ENCODE assay signal across 15 cellular contexts in genomic region chr5:167307042-167307441, GRCh38.
A peak's percentile ranks its signal among the peaks of the same experiment; 100 is the strongest.
DNase-seq lines count a peak whose midpoint lies in the region; TF ChIP-seq lines count a peak whose summit lies in the region.
"Had no signal": no experiment of that assay in that cellular context is flagged by ENCODE, and none has a peak within 500 bp of the region (broad histone marks: within the 10 kb centered on the region; RNA-seq: fewer than 3 reads in every experiment).

No MANE protein-coding gene starts in this region.

- peak; percentile 51 for DNase-seq in Caki2 (ENCODE audit: low read depth)
- no peak for DNase-seq in glutamatergic neuron
- no peak for DNase-seq in uterus
- DNase-seq in stimulated activated CD4-positive, alpha-beta T cell treated with anti-CD3 and anti-CD28 coated beads, Interleukin-2, amount 100 ng/mL, for 24 hours = no peak
- no peak for DNase-seq in medulla oblongata (ENCODE audit: extremely low spot score)
- DNase-seq: Calu3; CD4-positive, alpha-beta T cell; DMS79 treated with DMSO at 0.1 percent for 48 hours; GF-D8; GOT3 had no signal

- H3K9me3 ChIP-seq in BLaER1 = peaks cover 28% of the 10 kb centered on the region
- H3K9me3 ChIP-seq in neural cell (ENCODE audit: low read length) = no peaks in the 10 kb centered on the region
- no peaks in the 10 kb centered on the region for H3K9me3 ChIP-seq in uterus
- H3K9me3 ChIP-seq: HAP-1 had no signal

- H3K4me1 ChIP-seq in BLaER1 (peaks cover 65% of the 10 kb centered on the region), uterus (no peaks in the 10 kb centered on the region)

- peak; percentile 93 for TF ChIP-seq EP300 in neural cell (conservative IDR thresholded peaks at IDR 0.05; ENCODE audit: poor library complexity, severe bottlenecking)

- H3K4me3 ChIP-seq in BLaER1 = peak overlapping the region; percentile 2; the same call in 1 of the 2 replicates
- no peak overlapping the region for H3K4me3 ChIP-seq in neural cell (ENCODE audit: low read length)
- no peak overlapping the region for H3K4me3 ChIP-seq in uterus
- H3K4me3 ChIP-seq: HAP-1 had no signal

- in situ Hi-C loops in Caki2 (cut with HindIII; ENCODE audit: low pct_unique_long_range_greater_than_20kb, low sequenced_read_pairs) = no loop called here

- H3K79me2 ChIP-seq in neural cell (replicated peaks; ENCODE audit: insufficient read depth, low read length) = no peaks in the 10 kb centered on the region

- peak overlapping the region; percentile 62 for H3K27ac Mint-ChIP-seq in glutamatergic neuron (ENCODE audit: unreplicated experiment)
- H3K27ac Mint-ChIP-seq: B cell; CD4-positive, alpha-beta T cell had no signal

- no peak for TF ChIP-seq POLR2A in uterus (IDR thresholded peaks at IDR 0.05)

- H3F3A ChIP-seq in neural cell (ENCODE audit: insufficient read depth, low read length, poor library complexity, severe bottlenecking) = no peaks in the 10 kb centered on the region

- no peak overlapping the region for H2AFZ ChIP-seq in neural cell (ENCODE audit: low read depth, low read length)

- TF ChIP-seq CTCF in glutamatergic neuron (IDR thresholded peaks at IDR 0.05; ENCODE audit: partially characterized antibody, unreplicated experiment) (no peak), neural cell (IDR thresholded peaks at IDR 0.05; ENCODE audit: poor library complexity, severe bottlenecking) (no peak), uterus (IDR thresholded peaks at IDR 0.05) (no peak)

- no peaks in the 10 kb centered on the region for H3K27me3 ChIP-seq in BLaER1
- H3K27me3 ChIP-seq in neural cell (ENCODE audit: insufficient read depth, low read depth, low read length) = no peaks in the 10 kb centered on the region
- H3K27me3 ChIP-seq in uterus = no peaks in the 10 kb centered on the region

- H4K20me1 ChIP-seq in BLaER1 (no peaks in the 10 kb centered on the region), neural cell (ENCODE audit: insufficient read depth) (no peaks in the 10 kb centered on the region)

- no peak overlapping the region for H3K4me3 Mint-ChIP-seq in glutamatergic neuron (ENCODE audit: unreplicated experiment)
- H3K4me3 Mint-ChIP-seq: B cell; CD4-positive, alpha-beta T cell had no signal

- H3K36me3 Mint-ChIP-seq in glutamatergic neuron (ENCODE audit: unreplicated experiment) = no peaks in the 10 kb centered on the region

- H3K9ac ChIP-seq in BLaER1 = peak overlapping the region; percentile 56; the same call in 1 of the 2 replicates
- no peak overlapping the region for H3K9ac ChIP-seq in neural cell (ENCODE audit: low read length)

- peaks cover 1% of the 10 kb centered on the region for H3K9me3 Mint-ChIP-seq in glutamatergic neuron (ENCODE audit: unreplicated experiment)
- H3K9me3 Mint-ChIP-seq: CD4-positive, alpha-beta T cell had no signal

- peaks cover 17% of the 10 kb centered on the region for H3K4me1 Mint-ChIP-seq in glutamatergic neuron (ENCODE audit: low read depth, unreplicated experiment)
- H3K4me1 Mint-ChIP-seq: B cell had no signal

- TF ChIP-seq RAD21 in neural cell (conservative IDR thresholded peaks at IDR 0.05) = no peak

- H3K36me3 ChIP-seq in BLaER1 (no peaks in the 10 kb centered on the region; the same call in 1 of the 2 replicates), neural cell (ENCODE audit: insufficient read depth, low read length) (no peaks in the 10 kb centered on the region), uterus (no peaks in the 10 kb centered on the region)
- H3K36me3 ChIP-seq: HAP-1 had no signal

- H3K9me2 ChIP-seq in neural cell (ENCODE audit: insufficient read depth, low read length) = no peaks in the 10 kb centered on the region

- intact Hi-C loops in uterus (cut with DNase I; ENCODE audit: low total_unique reads) = no loop called here

- H3K4me2 ChIP-seq in BLaER1 (peak overlapping the region; percentile 82), neural cell (ENCODE audit: low read length) (no peak overlapping the region)

- H3K27me3 Mint-ChIP-seq in glutamatergic neuron (ENCODE audit: unreplicated experiment) = peaks cover 2% of the 10 kb centered on the region
- H3K27me3 Mint-ChIP-seq: B cell; CD4-positive, alpha-beta T cell had no signal

- H3K27ac ChIP-seq in BLaER1 (peak overlapping the region; percentile 87), neural cell (ENCODE audit: low read length) (no peak overlapping the region), uterus (no peak overlapping the region)
- H3K27ac ChIP-seq: C4-2B had no signal

TF ChIP-seq in neural cell, 6 proteins besides CTCF, POLR2A, EP300 and RAD21:
- TF ChIP-seq REST (IDR thresholded peaks at IDR 0.05; ENCODE audit: borderline replicate concordance) = peak; percentile 22
- TF ChIP-seq POLR2AphosphoS5 (IDR thresholded peaks at IDR 0.05) = peak; percentile 68
- TF ChIP-seq SMC3 (conservative IDR thresholded peaks at IDR 0.05; ENCODE audit: poor library complexity) = no peak
